Comparison of ENCODE assay signal across 2 cellular contexts in the genomic region with DNA sequence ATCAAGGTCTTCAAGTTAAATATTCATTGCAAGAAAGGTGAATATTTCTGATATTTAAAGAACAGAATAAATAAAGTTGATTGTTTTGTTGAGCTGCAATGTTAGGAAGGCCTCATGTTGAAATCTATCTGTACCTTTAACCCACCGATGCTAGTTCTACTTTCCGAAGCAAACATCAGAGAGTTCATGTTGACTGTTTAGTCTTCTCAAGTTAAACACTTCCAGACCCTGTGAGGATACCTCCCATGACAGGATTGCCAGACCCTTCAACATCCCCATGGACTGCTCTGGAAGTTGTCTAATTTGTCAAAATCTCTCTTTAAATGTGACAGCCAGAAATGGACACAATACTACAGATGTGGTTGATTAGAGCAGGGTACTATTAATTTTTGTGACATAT.
TF ChIP-seq lines count a peak whose summit lies in the region.

No MANE protein-coding gene starts in this region.

TF ChIP-seq in IMR-90, 13 proteins besides CTCF, POLR2A, EP300 and RAD21:
- TF ChIP-seq MAFK (IDR thresholded peaks at IDR 0.05; ENCODE audit: low read depth, low read length) (no peak), RFX5 (IDR thresholded peaks at IDR 0.05; ENCODE audit: low read depth, low read length) (no peak), MAZ (IDR thresholded peaks at IDR 0.05; ENCODE audit: borderline replicate concordance, low read depth, low read length) (no peak), MXI1 (IDR thresholded peaks at IDR 0.05; ENCODE audit: borderline replicate concordance, low read depth, low read length) (no peak), NFE2L2 (IDR thresholded peaks at IDR 0.05; ENCODE audit: low read depth, low read length) (no peak), CEBPB (IDR thresholded peaks at IDR 0.05; ENCODE audit: low read depth, low read length) (no peak), RCOR1 (IDR thresholded peaks at IDR 0.05; ENCODE audit: insufficient replicate concordance, low read length) (no peak), SMC3 (IDR thresholded peaks at IDR 0.05; ENCODE audit: low read depth, low read length) (no peak)
- TF ChIP-seq, protein P1, sequence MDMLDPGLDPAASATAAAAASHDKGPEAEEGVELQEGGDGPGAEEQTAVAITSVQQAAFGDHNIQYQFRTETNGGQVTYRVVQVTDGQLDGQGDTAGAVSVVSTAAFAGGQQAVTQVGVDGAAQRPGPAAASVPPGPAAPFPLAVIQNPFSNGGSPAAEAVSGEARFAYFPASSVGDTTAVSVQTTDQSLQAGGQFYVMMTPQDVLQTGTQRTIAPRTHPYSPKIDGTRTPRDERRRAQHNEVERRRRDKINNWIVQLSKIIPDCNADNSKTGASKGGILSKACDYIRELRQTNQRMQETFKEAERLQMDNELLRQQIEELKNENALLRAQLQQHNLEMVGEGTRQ (IDR thresholded peaks at IDR 0.05; ENCODE audit: low read depth, low read length), result no peak
- TF ChIP-seq, protein P2, sequence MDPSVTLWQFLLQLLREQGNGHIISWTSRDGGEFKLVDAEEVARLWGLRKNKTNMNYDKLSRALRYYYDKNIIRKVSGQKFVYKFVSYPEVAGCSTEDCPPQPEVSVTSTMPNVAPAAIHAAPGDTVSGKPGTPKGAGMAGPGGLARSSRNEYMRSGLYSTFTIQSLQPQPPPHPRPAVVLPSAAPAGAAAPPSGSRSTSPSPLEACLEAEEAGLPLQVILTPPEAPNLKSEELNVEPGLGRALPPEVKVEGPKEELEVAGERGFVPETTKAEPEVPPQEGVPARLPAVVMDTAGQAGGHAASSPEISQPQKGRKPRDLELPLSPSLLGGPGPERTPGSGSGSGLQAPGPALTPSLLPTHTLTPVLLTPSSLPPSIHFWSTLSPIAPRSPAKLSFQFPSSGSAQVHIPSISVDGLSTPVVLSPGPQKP (IDR thresholded peaks at IDR 0.05; ENCODE audit: borderline replicate concordance, low read depth, low read length), result no peak

TF ChIP-seq in SK-N-SH, 30 proteins besides CTCF, POLR2A, EP300 and RAD21:
- TF ChIP-seq, protein P3, sequence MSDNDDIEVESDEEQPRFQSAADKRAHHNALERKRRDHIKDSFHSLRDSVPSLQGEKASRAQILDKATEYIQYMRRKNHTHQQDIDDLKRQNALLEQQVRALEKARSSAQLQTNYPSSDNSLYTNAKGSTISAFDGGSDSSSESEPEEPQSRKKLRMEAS (IDR thresholded peaks at IDR 0.05; ENCODE audit: low read depth), result no peak
- TF ChIP-seq MXI1 (IDR thresholded peaks at IDR 0.05; ENCODE audit: low read depth, low read length) (no peak), FOXJ3 (CRISPR knock-in tag; IDR thresholded peaks at IDR 0.05) (peak; percentile 63), EZH2phosphoT487 (IDR thresholded peaks at IDR 0.05; ENCODE audit: borderline replicate concordance, low read depth) (no peak), GABPA (IDR thresholded peaks at IDR 0.05; ENCODE audit: low read depth) (no peak), ELF1 (IDR thresholded peaks at IDR 0.05) (no peak), RCOR1 (IDR thresholded peaks at IDR 0.05; ENCODE audit: low read length) (peak; percentile 98), USF1 (IDR thresholded peaks at IDR 0.05; ENCODE audit: borderline replicate concordance, low read depth) (no peak), SMC3 (IDR thresholded peaks at IDR 0.05; ENCODE audit: low read depth, low read length) (no peak), SIN3A (IDR thresholded peaks at IDR 0.05; ENCODE audit: borderline replicate concordance, low read depth, low read length) (no peak), TEAD4 (IDR thresholded peaks at IDR 0.05; ENCODE audit: borderline replicate concordance, insufficient read depth) (0 out of 2 replicates have a peak, but pooled peaks have one; percentile 17), FOXM1 (IDR thresholded peaks at IDR 0.05; ENCODE audit: low read depth) (no peak), RFX5 (IDR thresholded peaks at IDR 0.05; ENCODE audit: low read length) (no peak), FOSL2 (IDR thresholded peaks at IDR 0.05; ENCODE audit: borderline replicate concordance, low read depth) (no peak), TAF1 (IDR thresholded peaks at IDR 0.05; ENCODE audit: borderline replicate concordance, low read depth, low read length) (no peak), MEF2A (IDR thresholded peaks at IDR 0.05; ENCODE audit: borderline replicate concordance, low read depth) (no peak), TCF12 (IDR thresholded peaks at IDR 0.05) (peak; percentile 79), YY1 (IDR thresholded peaks at IDR 0.05; ENCODE audit: low read depth) (no peak), NRF1 (IDR thresholded peaks at IDR 0.05; ENCODE audit: low read depth, low read length) (no peak), GATA2 (CRISPR knock-in tag; IDR thresholded peaks at IDR 0.05) (peak; percentile 72; the same call in 1 of the 2 replicates), NFIC (IDR thresholded peaks at IDR 0.05; ENCODE audit: borderline replicate concordance) (no peak), JUND (IDR thresholded peaks at IDR 0.05) (no peak), CHD2 (IDR thresholded peaks at IDR 0.05; ENCODE audit: low read length, partially characterized antibody) (peak; percentile 86), RXRA (IDR thresholded peaks at IDR 0.05; ENCODE audit: borderline replicate concordance, low read depth) (no peak), POLR2AphosphoS5 (IDR thresholded peaks at IDR 0.05; ENCODE audit: low read depth, low read length) (peak; percentile 59), ZBTB33 (IDR thresholded peaks at IDR 0.05; ENCODE audit: borderline replicate concordance, low read depth) (no peak)
- TF ChIP-seq, protein P4, sequence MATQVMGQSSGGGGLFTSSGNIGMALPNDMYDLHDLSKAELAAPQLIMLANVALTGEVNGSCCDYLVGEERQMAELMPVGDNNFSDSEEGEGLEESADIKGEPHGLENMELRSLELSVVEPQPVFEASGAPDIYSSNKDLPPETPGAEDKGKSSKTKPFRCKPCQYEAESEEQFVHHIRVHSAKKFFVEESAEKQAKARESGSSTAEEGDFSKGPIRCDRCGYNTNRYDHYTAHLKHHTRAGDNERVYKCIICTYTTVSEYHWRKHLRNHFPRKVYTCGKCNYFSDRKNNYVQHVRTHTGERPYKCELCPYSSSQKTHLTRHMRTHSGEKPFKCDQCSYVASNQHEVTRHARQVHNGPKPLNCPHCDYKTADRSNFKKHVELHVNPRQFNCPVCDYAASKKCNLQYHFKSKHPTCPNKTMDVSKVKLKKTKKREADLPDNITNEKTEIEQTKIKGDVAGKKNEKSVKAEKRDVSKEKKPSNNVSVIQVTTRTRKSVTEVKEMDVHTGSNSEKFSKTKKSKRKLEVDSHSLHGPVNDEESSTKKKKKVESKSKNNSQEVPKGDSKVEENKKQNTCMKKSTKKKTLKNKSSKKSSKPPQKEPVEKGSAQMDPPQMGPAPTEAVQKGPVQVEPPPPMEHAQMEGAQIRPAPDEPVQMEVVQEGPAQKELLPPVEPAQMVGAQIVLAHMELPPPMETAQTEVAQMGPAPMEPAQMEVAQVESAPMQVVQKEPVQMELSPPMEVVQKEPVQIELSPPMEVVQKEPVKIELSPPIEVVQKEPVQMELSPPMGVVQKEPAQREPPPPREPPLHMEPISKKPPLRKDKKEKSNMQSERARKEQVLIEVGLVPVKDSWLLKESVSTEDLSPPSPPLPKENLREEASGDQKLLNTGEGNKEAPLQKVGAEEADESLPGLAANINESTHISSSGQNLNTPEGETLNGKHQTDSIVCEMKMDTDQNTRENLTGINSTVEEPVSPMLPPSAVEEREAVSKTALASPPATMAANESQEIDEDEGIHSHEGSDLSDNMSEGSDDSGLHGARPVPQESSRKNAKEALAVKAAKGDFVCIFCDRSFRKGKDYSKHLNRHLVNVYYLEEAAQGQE (IDR thresholded peaks at IDR 0.05; ENCODE audit: low read depth, low read length), result no peak
- TF ChIP-seq, protein P1 (IDR thresholded peaks at IDR 0.05; ENCODE audit: borderline replicate concordance, low read depth, low read length), result no peak
- TF ChIP-seq, protein P5, sequence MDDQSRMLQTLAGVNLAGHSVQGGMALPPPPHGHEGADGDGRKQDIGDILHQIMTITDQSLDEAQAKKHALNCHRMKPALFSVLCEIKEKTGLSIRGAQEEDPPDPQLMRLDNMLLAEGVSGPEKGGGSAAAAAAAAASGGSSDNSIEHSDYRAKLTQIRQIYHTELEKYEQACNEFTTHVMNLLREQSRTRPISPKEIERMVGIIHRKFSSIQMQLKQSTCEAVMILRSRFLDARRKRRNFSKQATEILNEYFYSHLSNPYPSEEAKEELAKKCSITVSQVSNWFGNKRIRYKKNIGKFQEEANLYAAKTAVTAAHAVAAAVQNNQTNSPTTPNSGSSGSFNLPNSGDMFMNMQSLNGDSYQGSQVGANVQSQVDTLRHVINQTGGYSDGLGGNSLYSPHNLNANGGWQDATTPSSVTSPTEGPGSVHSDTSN (IDR thresholded peaks at IDR 0.05), result peak; percentile 58
- TF ChIP-seq, protein P6, sequence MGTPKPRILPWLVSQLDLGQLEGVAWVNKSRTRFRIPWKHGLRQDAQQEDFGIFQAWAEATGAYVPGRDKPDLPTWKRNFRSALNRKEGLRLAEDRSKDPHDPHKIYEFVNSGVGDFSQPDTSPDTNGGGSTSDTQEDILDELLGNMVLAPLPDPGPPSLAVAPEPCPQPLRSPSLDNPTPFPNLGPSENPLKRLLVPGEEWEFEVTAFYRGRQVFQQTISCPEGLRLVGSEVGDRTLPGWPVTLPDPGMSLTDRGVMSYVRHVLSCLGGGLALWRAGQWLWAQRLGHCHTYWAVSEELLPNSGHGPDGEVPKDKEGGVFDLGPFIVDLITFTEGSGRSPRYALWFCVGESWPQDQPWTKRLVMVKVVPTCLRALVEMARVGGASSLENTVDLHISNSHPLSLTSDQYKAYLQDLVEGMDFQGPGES (IDR thresholded peaks at IDR 0.05; ENCODE audit: low read depth, low read length), result no peak
